Comparison of ENCODE assay signal across 8 cellular contexts in genomic region chr7:21261627-21262564, GRCh38.
DNase-seq lines count a peak whose midpoint lies in the region; ATAC-seq and TF ChIP-seq lines count a peak whose summit lies in the region.

No MANE protein-coding gene starts in this region.

- H3K4me3 Mint-ChIP-seq in endodermal cell: no peak overlapping the region

- H3K36me3 ChIP-seq in A673 (ENCODE audit: insufficient read depth, low read length, poor library complexity, severe bottlenecking) (no peaks in the 10 kb centered on the region), endodermal cell (ENCODE audit: control insufficient read depth, insufficient read depth, low read length) (no peaks in the 10 kb centered on the region)

- BruUV-seq in A673 (replicated peaks; lab: Mats Ljungman, UMichigan): no TSS peak

- H3K27me3 ChIP-seq in A673 (replicated peaks; ENCODE audit: insufficient read depth, low read depth, low read length, poor library complexity) (peaks cover 56% of the 10 kb centered on the region), endodermal cell (ENCODE audit: control insufficient read depth, insufficient read depth, low read length, poor library complexity, severe bottlenecking) (peaks cover 66% of the 10 kb centered on the region)

- H3K27ac Mint-ChIP-seq in endodermal cell: no peak overlapping the region

- H3K4me1 ChIP-seq in A673 (ENCODE audit: insufficient read depth, low read length, poor library complexity, severe bottlenecking): no peaks in the 10 kb centered on the region
- H3K4me1 ChIP-seq in endodermal cell (ENCODE audit: control insufficient read depth, insufficient read depth, low read length): no peaks in the 10 kb centered on the region

- DNase-seq in A673 (ENCODE audit: low spot score): peak; percentile 58
- DNase-seq in NCI-H345 (lab: John Stamatoyannopoulos, UW): peak; percentile 40
- peak; percentile 62 for DNase-seq in activated CD4-positive, alpha-beta T cell treated with anti-CD3 and anti-CD28 coated beads for 48 hours
- DNase-seq in endodermal cell: peak; percentile 86
- peak; percentile 40 for DNase-seq in pons (ENCODE audit: low spot score)
- DNase-seq in OCI-M2 (lab: John Stamatoyannopoulos, UW; ENCODE audit: unreplicated experiment): no peak

- TF ChIP-seq CTCF in A673 (conservative IDR thresholded peaks at IDR 0.05; ENCODE audit: low read depth, low read length) (peak; percentile 66), GM12874 (IDR thresholded peaks at IDR 0.05; ENCODE audit: insufficient read depth, low read depth, low read length) (peak; percentile 64; the same call in 1 of the 2 replicates), endodermal cell (conservative IDR thresholded peaks at IDR 0.05) (peak; percentile 88)

- no peaks in the 10 kb centered on the region for H3K36me3 Mint-ChIP-seq in endodermal cell (ENCODE audit: low read depth)

- no peak overlapping the region for H3K9ac ChIP-seq in endodermal cell (ENCODE audit: extremely low read depth, low read length, poor library complexity, severe bottlenecking)

- H3K27ac ChIP-seq in A673 (ENCODE audit: low read depth, low read length, poor library complexity, severe bottlenecking) (no peak overlapping the region), endodermal cell (ENCODE audit: low read depth, low read length) (no peak overlapping the region)

- H3K27me3 Mint-ChIP-seq in endodermal cell (ENCODE audit: insufficient read depth): peaks cover 60% of the 10 kb centered on the region

- POLR2A ChIA-PET in A673 (lab: Charles Lee; ENCODE audit: low non-redundant PET): no interaction called here

- H3K4me3 ChIP-seq in A673 (ENCODE audit: low read depth, low read length, poor library complexity, severe bottlenecking) (no peak overlapping the region), endodermal cell (ENCODE audit: low read length) (no peak overlapping the region)

- H3K9me3 Mint-ChIP-seq in endodermal cell: no peaks in the 10 kb centered on the region

- WGBS in endodermal cell (ENCODE audit: insufficient coverage in 1 of 2, insufficient read length in 1 of 2), 2 experiments: 68 to 90% methylated on average over 3 to 8 of the region's 8 CpGs

- intact Hi-C loops in A673 (cut with micrococcal nuclease; ENCODE audit: unreplicated experiment): loop anchor here (1.0 to 5.0 kb wide), 3 partner anchors 245 to 820 kb away; no protein-coding TSS in a partner anchor

- CTCF ChIA-PET in A673 (lab: Charles Lee): interaction anchor here (1.6 kb wide), 1 partner anchor 506 kb away, joined by 5 read pairs; no protein-coding TSS in a partner anchor

- H3K9me3 ChIP-seq in A673 (ENCODE audit: low read depth, low read length, poor library complexity, severe bottlenecking) (no peaks in the 10 kb centered on the region), endodermal cell (ENCODE audit: control insufficient read depth, low read length) (no peaks in the 10 kb centered on the region)

- ATAC-seq in HG02943 (IDR thresholded peaks at IDR 0.05; ENCODE audit: low read depth, unreplicated experiment): peak; percentile 69

- H3K4me1 Mint-ChIP-seq in endodermal cell: no peaks in the 10 kb centered on the region
